ENCODE assay signal across 8 cellular contexts in the genomic region with DNA sequence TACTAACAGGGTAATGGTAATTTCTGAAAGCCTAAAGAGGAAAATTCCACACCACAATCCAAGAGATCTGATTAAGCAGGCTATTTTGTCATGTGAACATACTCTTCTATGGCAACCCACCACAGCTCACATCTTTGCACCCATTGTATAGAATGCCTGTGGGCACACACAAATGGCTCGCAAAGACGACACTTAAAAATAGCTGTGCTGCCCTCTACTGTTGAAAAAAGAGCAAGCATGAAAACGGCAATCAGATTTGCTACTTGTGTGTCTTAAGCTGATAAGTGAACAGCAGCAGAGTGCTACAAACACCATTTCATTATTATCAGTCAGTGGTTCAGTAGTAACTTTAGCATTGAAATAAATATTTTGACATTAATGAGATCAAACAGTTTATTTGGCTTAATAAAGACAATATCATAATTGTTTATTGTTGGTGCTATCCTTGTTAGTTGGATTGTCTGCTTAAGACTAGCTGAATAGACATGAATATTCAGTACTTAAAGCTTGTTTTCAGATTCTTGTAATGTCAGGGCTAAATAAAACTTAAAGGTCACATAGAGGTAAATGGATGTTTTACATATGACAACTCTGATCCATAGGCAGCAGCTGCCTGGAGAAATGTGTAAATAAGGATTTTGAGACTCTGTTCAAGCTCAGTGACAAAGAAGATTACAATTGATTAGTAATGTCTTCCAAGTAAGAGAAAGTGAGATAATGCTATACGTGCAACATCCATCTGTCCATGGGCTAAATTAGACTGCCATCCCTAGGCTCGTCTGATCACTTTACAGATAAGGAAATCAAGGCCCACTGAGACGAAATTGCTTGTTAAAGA.
A peak's percentile ranks its signal among the peaks of the same experiment; 100 is the strongest.
DNase-seq lines count a peak whose midpoint lies in the region; ATAC-seq and TF ChIP-seq lines count a peak whose summit lies in the region.

No MANE protein-coding gene starts in this region.

- in situ Hi-C loops in GM13977 (cut with MboI; ENCODE audit: low pct_unique_long_range_greater_than_20kb, low sequenced_read_pairs, unreplicated experiment): no loop called here

- no peaks in the 10 kb centered on the region for H3K4me1 Mint-ChIP-seq in CD14-positive monocyte
- H3K4me1 Mint-ChIP-seq in activated CD4-positive, alpha-beta memory T cell treated with anti-CD3 and anti-CD28 coated beads, Interleukin-2, amount 10 ng/mL, durations not matched to agents 7 days and 5 days: no peaks in the 10 kb centered on the region

- no peak overlapping the region for H3K27ac Mint-ChIP-seq in CD14-positive monocyte
- no peak overlapping the region for H3K27ac Mint-ChIP-seq in activated CD4-positive, alpha-beta memory T cell treated with anti-CD3 and anti-CD28 coated beads, Interleukin-2, amount 10 ng/mL, durations not matched to agents 7 days and 5 days

- H3K27me3 Mint-ChIP-seq in CD14-positive monocyte (ENCODE audit: low read depth in 3 of 3): no peaks in the 10 kb centered on the region
- H3K27me3 Mint-ChIP-seq in activated CD4-positive, alpha-beta memory T cell treated with anti-CD3 and anti-CD28 coated beads, Interleukin-2, amount 10 ng/mL, durations not matched to agents 7 days and 5 days: peaks cover 3% of the 10 kb centered on the region

- no peak overlapping the region for H3K4me3 Mint-ChIP-seq in CD14-positive monocyte
- H3K4me3 Mint-ChIP-seq in activated CD4-positive, alpha-beta memory T cell treated with anti-CD3 and anti-CD28 coated beads, Interleukin-2, amount 10 ng/mL, durations not matched to agents 7 days and 5 days: no peak overlapping the region

- CTCF ChIA-PET in activated CD4-positive, alpha-beta memory T cell treated with anti-CD3 and anti-CD28 coated beads, Interleukin-2, amount 10 ng/mL, durations not matched to agents 7 days and 5 days (lab: Charles Lee): interaction anchor here (0.6 to 4.5 kb wide), 12 partner anchors 9 to 804 kb away, joined by 3 to 32 read pairs (median 5); no protein-coding TSS in a partner anchor

- intact Hi-C loops in CD14-positive monocyte (cut with micrococcal nuclease): loop anchor here in 1 of 2 donors (10.0 kb wide), 1 partner anchor 804 kb away; no protein-coding TSS in a partner anchor

- ATAC-seq in HG02678 (IDR thresholded peaks at IDR 0.05; ENCODE audit: unreplicated experiment): peak; percentile 85

- TF ChIP-seq CTCF in CD14-positive monocyte (IDR thresholded peaks at IDR 0.05) (peak; percentile 75), GM13977 (IDR thresholded peaks at IDR 0.05; ENCODE audit: extremely low read depth, insufficient read depth, missing control alignments) (peak; percentile 78)

- H3K36me3 Mint-ChIP-seq in CD14-positive monocyte: no peaks in the 10 kb centered on the region
- H3K36me3 Mint-ChIP-seq in activated CD4-positive, alpha-beta memory T cell treated with anti-CD3 and anti-CD28 coated beads, Interleukin-2, amount 10 ng/mL, durations not matched to agents 7 days and 5 days (ENCODE audit: low read depth): no peaks in the 10 kb centered on the region

- peaks cover 0 to 13% (median 3%) of the 10 kb centered on the region in 7 donors for H3K9me3 Mint-ChIP-seq in CD14-positive monocyte
- H3K9me3 Mint-ChIP-seq in activated CD4-positive, alpha-beta memory T cell treated with anti-CD3 and anti-CD28 coated beads, Interleukin-2, amount 10 ng/mL, durations not matched to agents 7 days and 5 days: peaks cover 2% of the 10 kb centered on the region

- no peak for DNase-seq in CD14-positive monocyte (ENCODE audit: low spot score)
- DNase-seq in GM13977 (ENCODE audit: low spot score): peak; percentile 20
- peak; percentile 40 to 82 (median 55) for DNase-seq in NCI-H1417 (lab: John Stamatoyannopoulos, UW)
- DNase-seq in activated CD4-positive, alpha-beta memory T cell treated with anti-CD3 and anti-CD28 coated beads, Interleukin-2, amount 10 ng/mL, durations not matched to agents 7 days and 5 days: peak; percentile 23
- peak; percentile 69 for DNase-seq in kidney tubule cell (ENCODE audit: low spot score)
- no peak for DNase-seq in UCSD-AML1 (lab: John Stamatoyannopoulos, UW; ENCODE audit: unreplicated experiment)
- DNase-seq in NK-92 (lab: John Stamatoyannopoulos, UW; ENCODE audit: unreplicated experiment): no peak

- POLR2A ChIA-PET in activated CD4-positive, alpha-beta memory T cell treated with anti-CD3 and anti-CD28 coated beads, Interleukin-2, amount 10 ng/mL, durations not matched to agents 7 days and 5 days (lab: Charles Lee): no interaction called here

Comparison
In these comparisons a context has a peak if more than half of its experiments do, and no peak if none do; other contexts are left out.
1. DNase-seq: peak in GM13977 (single experiment), NCI-H1417 (3 of 3), activated CD4-positive, alpha-beta memory T cell treated with anti-CD3 and anti-CD28 coated beads, Interleukin-2, amount 10 ng/mL, durations not matched to agents 7 days and 5 days (single experiment) and kidney tubule cell (single experiment); none in CD14-positive monocyte (single experiment), UCSD-AML1 (single experiment) and NK-92 (single experiment).